8 cellular contexts compared by ENCODE assay signal in genomic region chr2:45771251-45771650, GRCh38.
DNase-seq lines count a peak whose midpoint lies in the region; ATAC-seq and TF ChIP-seq lines count a peak whose summit lies in the region.

No MANE protein-coding gene starts in this region.

- H3K23ac ChIP-seq in mesendoderm (ENCODE audit: low read length) = no peak overlapping the region

- H2AK5ac ChIP-seq in mesendoderm (ENCODE audit: low read length) = no peak overlapping the region

- H3K56ac ChIP-seq in mesendoderm (ENCODE audit: low read length) = no peak overlapping the region

- no peak overlapping the region for H2BK5ac ChIP-seq in mesendoderm (ENCODE audit: low read length)

- no peak overlapping the region for H4K8ac ChIP-seq in mesendoderm (ENCODE audit: low read depth, low read length)

- no peaks in the 10 kb centered on the region for H3K27me3 ChIP-seq in mesendoderm (ENCODE audit: insufficient read depth, low read length, poor library complexity)
- H3K27me3 ChIP-seq in MM.1S (replicated peaks; ENCODE audit: insufficient read depth, low read length) = no peaks in the 10 kb centered on the region

- no peak overlapping the region for H2BK120ac ChIP-seq in mesendoderm (ENCODE audit: low read depth, low read length)

- no peaks in the 10 kb centered on the region for H3F3A ChIP-seq in MM.1S (ENCODE audit: insufficient read depth, low read length)

- H3K4ac ChIP-seq in mesendoderm (ENCODE audit: low read depth, low read length) = no peak overlapping the region

- WGBS in mesendoderm (ENCODE audit: extremely low coverage, insufficient coverage, low lambda C conversion rate) = no CpG with 5 or more reads among the region's 10 CpGs

- no peaks in the 10 kb centered on the region for H3K9me2 ChIP-seq in MM.1S (replicated peaks; ENCODE audit: insufficient read depth, low read length)

- H3K4me3 ChIP-seq in mesendoderm (ENCODE audit: low read length) (no peak overlapping the region), MM.1S (ENCODE audit: low read length) (no peak overlapping the region)

- H3K27ac ChIP-seq in mesendoderm (ENCODE audit: low read depth, low read length) = no peak overlapping the region
- H3K27ac ChIP-seq in MM.1S (ENCODE audit: low read length) = no peak overlapping the region

- H3K4me1 ChIP-seq in mesendoderm (ENCODE audit: control insufficient read depth, low read depth, low read length) (no peaks in the 10 kb centered on the region), MM.1S (ENCODE audit: low read length) (no peaks in the 10 kb centered on the region)

- H3K79me1 ChIP-seq in mesendoderm (ENCODE audit: low read length) = no peaks in the 10 kb centered on the region

- TF ChIP-seq CTCF in GM13976 (IDR thresholded peaks at IDR 0.05; ENCODE audit: borderline replicate concordance, control extremely low read depth, extremely low read depth, insufficient read depth, missing control alignments) = no peak
- TF ChIP-seq CTCF in MM.1S (IDR thresholded peaks at IDR 0.05; ENCODE audit: low read length) = no peak

- H3K9me3 ChIP-seq in MM.1S (replicated peaks; ENCODE audit: insufficient read depth, low read length) = no peaks in the 10 kb centered on the region

- H3K9ac ChIP-seq in mesendoderm (ENCODE audit: low read length) (no peak overlapping the region), MM.1S (ENCODE audit: low read length) (no peak overlapping the region)

- H3K18ac ChIP-seq in mesendoderm (ENCODE audit: low read length) = no peak overlapping the region

- H3K79me2 ChIP-seq in mesendoderm (ENCODE audit: control insufficient read depth, insufficient read depth, low read length) = no peaks in the 10 kb centered on the region
- no peaks in the 10 kb centered on the region for H3K79me2 ChIP-seq in MM.1S (ENCODE audit: low read length)

- H4K20me1 ChIP-seq in MM.1S (ENCODE audit: insufficient read depth, low read length) = no peaks in the 10 kb centered on the region

- H3K4me2 ChIP-seq in mesendoderm (ENCODE audit: low read length) (no peak overlapping the region), MM.1S (ENCODE audit: low read depth, low read length) (no peak overlapping the region)

- H2BK15ac ChIP-seq in mesendoderm (replicated peaks; ENCODE audit: low read depth) = no peak overlapping the region

- in situ Hi-C loops in GM13976 (cut with MboI; ENCODE audit: low sequenced_read_pairs, unreplicated experiment) = no loop called here

- no peak overlapping the region for H4K5ac ChIP-seq in mesendoderm (ENCODE audit: low read length)

- ATAC-seq in GM21515 (IDR thresholded peaks at IDR 0.05; ENCODE audit: unreplicated experiment) = no peak

- DNase-seq in AG08396 (ENCODE audit: low spot score) = peak; percentile 37
- DNase-seq in NCI-H146 treated with DMSO at 0.1 percent for 48 hours (lab: John Stamatoyannopoulos, UW; ENCODE audit: unreplicated experiment) = peak; percentile 40
- peak; percentile 47 for DNase-seq in cerebellar cortex (ENCODE audit: low spot score)
- peak; percentile 28 for DNase-seq in mesendoderm
- no peak for DNase-seq in GM13976 (ENCODE audit: low spot score)
- DNase-seq in NCI-H1930 (lab: John Stamatoyannopoulos, UW) = no peak
- no peak for DNase-seq in MM.1S

- H2AFZ ChIP-seq in MM.1S (ENCODE audit: low read length) = no peak overlapping the region

- no peaks in the 10 kb centered on the region for H3K36me3 ChIP-seq in mesendoderm (ENCODE audit: control insufficient read depth, insufficient read depth, low read length)
- H3K36me3 ChIP-seq in MM.1S (replicated peaks; ENCODE audit: insufficient read depth, low read length) = no peaks in the 10 kb centered on the region

Comparison
In these comparisons a context has a peak if more than half of its experiments do, and no peak if none do; other contexts are left out.
1. DNase-seq: peak in AG08396 (single experiment), NCI-H146 treated with DMSO at 0.1 percent for 48 hours (single experiment), cerebellar cortex (single experiment) and mesendoderm (single experiment); none in GM13976 (single experiment), NCI-H1930 (0 of 2) and MM.1S (single experiment).